ENCODE assay signal across 19 cellular contexts in the genomic region with DNA sequence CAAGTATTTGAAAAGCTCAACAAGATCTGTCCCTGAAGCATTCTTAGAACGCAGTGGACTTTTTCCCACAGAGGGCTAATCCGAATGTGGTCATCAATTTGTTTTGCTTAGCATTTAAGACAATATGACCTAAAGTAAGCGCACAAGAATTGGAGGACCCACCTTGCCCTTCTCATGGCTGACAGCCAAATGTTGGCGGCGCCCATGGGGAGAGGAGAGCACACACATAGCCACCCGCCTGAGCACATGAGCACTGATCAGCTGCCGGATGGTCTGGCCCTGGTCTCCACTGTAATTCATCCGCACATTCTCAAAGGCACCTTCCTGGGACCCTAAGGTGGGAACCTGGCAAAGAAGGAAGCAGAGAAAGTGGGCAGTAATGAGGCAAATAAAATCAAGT.
"Had no signal": no experiment of that assay in that cellular context is flagged by ENCODE, and none has a peak within 500 bp of the region (broad histone marks: within the 10 kb centered on the region; RNA-seq: fewer than 3 reads in every experiment).

No MANE protein-coding gene starts in this region.

- FAIRE-seq: islet of Langerhans had no signal

- DNase-seq: activated CD4-positive, alpha-beta T cell treated with anti-CD3 and anti-CD28 coated beads, Interleukin-2, amount 50 U/mL, for 1 hour; activated gamma-delta T cell; activated naive CD8-positive, alpha-beta T cell treated with anti-CD3 and anti-CD28 coated beads, Interleukin-2, amount 10 ng/mL, durations not matched to agents 7 days and 5 days; body of pancreas; central memory CD4-positive, alpha-beta T cell; effector CD4-positive, alpha-beta T cell; esophagus squamous epithelium; nephron progenitor cell; nucleus accumbens; retina; stimulated activated CD4-positive, alpha-beta T cell treated with anti-CD3 and anti-CD28 coated beads, Interleukin-2, amount 100 ng/mL, for 24 hours; stimulated activated naive CD4-positive, alpha-beta T cell treated with Interleukin-2 at 50 U/mL for 16 hours; T-cell had no signal

- H3K4me1 ChIP-seq: body of pancreas, tibial nerve had no signal

- H3K27me3 ChIP-seq: body of pancreas, esophagus squamous epithelium, hepatocyte, tibial nerve had no signal

- H3K9me3 ChIP-seq: body of pancreas, esophagus squamous epithelium, tibial nerve had no signal

- H3K4me3 ChIP-seq: body of pancreas, coronary artery, esophagus squamous epithelium, hepatocyte, tibial nerve had no signal

- ATAC-seq: activated CD4-positive, CD25-positive, alpha-beta regulatory T cell treated with anti-CD3 and anti-CD28 coated beads, Interleukin-2, amount 50 U/mL, for 24 hours; body of pancreas; SK-N-SH treated with all-trans-retinoic acid at 6 μM for 48 hours; T-cell had no signal

- H3K27ac ChIP-seq: body of pancreas, hepatocyte had no signal
